ENCODE assay signal across 12 cellular contexts in the genomic region with DNA sequence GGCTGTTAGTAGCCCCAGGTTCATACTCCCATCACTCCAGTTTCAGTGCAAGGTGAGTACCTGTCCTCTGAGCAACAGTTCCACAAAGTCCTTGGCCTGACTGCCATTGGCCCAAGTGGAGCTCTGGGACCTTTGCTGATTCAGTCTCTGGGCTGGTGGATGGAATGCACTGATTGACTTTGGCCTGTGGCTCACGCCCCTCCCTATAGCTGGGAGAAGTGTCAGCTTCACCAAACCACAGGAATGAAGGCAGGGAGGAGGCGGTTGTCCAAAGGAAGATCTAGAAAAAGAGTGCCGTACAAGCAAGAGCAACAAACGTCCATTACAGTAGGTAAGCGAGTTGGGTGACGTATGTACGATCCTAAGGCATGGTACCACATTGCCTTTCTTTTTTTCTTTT. TPM values are rescaled to one million over a fixed set of nuclear protein-coding genes. Genes with fewer than 3 reads are reported as not detected.
DNase-seq lines count a peak whose midpoint lies in the region; ATAC-seq, FAIRE-seq and TF ChIP-seq lines count a peak whose summit lies in the region.
"Had no signal": no experiment of that assay in that cellular context is flagged by ENCODE, and none has a peak within 500 bp of the region (broad histone marks: within the 10 kb centered on the region; RNA-seq: fewer than 3 reads in every experiment).

No MANE protein-coding gene starts in this region.

- H3K27me3 ChIP-seq in suprapubic skin, result no peaks in the 10 kb centered on the region
- H3K27me3 ChIP-seq: colonic mucosa had no signal

- peak; percentile 27 for FAIRE-seq in H54 (lab: Jason Lieb, UNC)

- peaks cover 35% of the 10 kb centered on the region for H3K4me1 ChIP-seq in suprapubic skin
- H3K4me1 ChIP-seq: colonic mucosa had no signal

- TF ChIP-seq POLR2A in H54 (IDR thresholded peaks at IDR 0.05; ENCODE audit: low read depth, low read length), result no peak
- TF ChIP-seq POLR2A in suprapubic skin (IDR thresholded peaks at IDR 0.05), result no peak

- CTCF ChIA-PET in RWPE1 (lab: Yijun Ruan, JAX), result interaction anchor here (0.6 kb wide), 1 partner anchor 9 kb away, joined by 4 read pairs; no protein-coding TSS in a partner anchor

- no peak for TF ChIP-seq EP300 in suprapubic skin (IDR thresholded peaks at IDR 0.05)

- POLR2A ChIA-PET in RWPE1 (lab: Yijun Ruan, JAX; ENCODE audit: low non-redundant PET), result no interaction called here

- DNase-seq in H54 (ENCODE audit: insufficient read length, low spot score), result peak; percentile 42
- DNase-seq in RWPE1 (ENCODE audit: low spot score), result peak; percentile 73
- DNase-seq in fibroblast of peridontal ligament (ENCODE audit: extremely low read depth), result peak; percentile 67
- no peak for DNase-seq in suprapubic skin (ENCODE audit: low spot score in 2 of 2)
- no peak for DNase-seq in NCI-H1092 treated with DMSO at 0.1 percent for 48 hours (lab: John Stamatoyannopoulos, UW)
- DNase-seq in DMS153 treated with DMSO at 0.1 percent for 48 hours (lab: John Stamatoyannopoulos, UW; ENCODE audit: unreplicated experiment), result no peak
- DNase-seq: colonic mucosa, DMS79, hippocampal formation, midbrain, Right ventricle myocardium superior had no signal

- TF ChIP-seq CTCF in RWPE1 (conservative IDR thresholded peaks at IDR 0.05; ENCODE audit: low read depth) (no peak), suprapubic skin (IDR thresholded peaks at IDR 0.05) (no peak)

- no peak overlapping the region for H3K27ac ChIP-seq in RWPE1
- H3K27ac ChIP-seq in suprapubic skin, result peak overlapping the region; percentile 84
- H3K27ac ChIP-seq: colonic mucosa had no signal

- H3K4me3 ChIP-seq in suprapubic skin, result no peak overlapping the region
- H3K4me3 ChIP-seq: colonic mucosa had no signal

- H3K9me3 ChIP-seq in suprapubic skin, result no peaks in the 10 kb centered on the region
- H3K9me3 ChIP-seq: colonic mucosa had no signal

- no peak for ATAC-seq in HG03521 (IDR thresholded peaks at IDR 0.05; ENCODE audit: unreplicated experiment)

- H3K36me3 ChIP-seq in suprapubic skin, result no peaks in the 10 kb centered on the region
- H3K36me3 ChIP-seq: colonic mucosa had no signal

- WGBS in suprapubic skin, result 62% methylated on average over 7 of the region's 7 CpGs

RNA-seq across cellular contexts. Expression of a gene that starts 34.0 kb away (rescaled TPM):
- 10 to 100 TPM; 20.7 to 75.5 (median 47.6) TPM for total RNA-seq in suprapubic skin

RNA-seq across cellular contexts. Expression of a gene that starts 53.8 kb away (rescaled TPM):
- 10 to 100 TPM; 20.8 to 50.0 (median 34.3) TPM for total RNA-seq in suprapubic skin

Comparison
In these comparisons a context has a peak if more than half of its experiments do, and no peak if none do; other contexts are left out.
1. DNase-seq: peak in H54 (single experiment), RWPE1 (single experiment) and fibroblast of peridontal ligament (single experiment); none in suprapubic skin (0 of 2), NCI-H1092 treated with DMSO at 0.1 percent for 48 hours (single experiment) and DMS153 treated with DMSO at 0.1 percent for 48 hours (single experiment).